ENCODE assay signal across 1 cellular context in genomic region chr2:109612991-109613921, GRCh38.
TF ChIP-seq lines count a peak whose summit lies in the region.

No MANE protein-coding gene starts in this region.

TF ChIP-seq in HepG2, 621 proteins besides CTCF, POLR2A, EP300 and RAD21 (continued from another document and continues in another):
- TF ChIP-seq ZNF564 (CRISPR knock-in tag; IDR thresholded peaks at IDR 0.05) (no peak; the same call in 1 of the 2 replicates), HDAC2 (CRISPR knock-in tag; IDR thresholded peaks at IDR 0.05) (no peak; the same call in 1 of the 2 replicates), KLF9 (CRISPR knock-in tag; IDR thresholded peaks at IDR 0.05; ENCODE audit: low read depth) (no peak), SNAPC2 (CRISPR knock-in tag; IDR thresholded peaks at IDR 0.05) (no peak; the same call in 1 of the 2 replicates), NFAT5 (CRISPR knock-in tag; IDR thresholded peaks at IDR 0.05) (0 out of 2 replicates have a peak, but pooled peaks have one; percentile 47), ZNF546 (CRISPR knock-in tag; conservative IDR thresholded peaks at IDR 0.05) (no peak), HOXD1 (CRISPR knock-in tag; IDR thresholded peaks at IDR 0.05) (0 out of 2 replicates have a peak, but pooled peaks have one; percentile 4), ZNF232 (CRISPR knock-in tag; IDR thresholded peaks at IDR 0.05; ENCODE audit: borderline replicate concordance) (no peak), KLF6 (CRISPR knock-in tag; IDR thresholded peaks at IDR 0.05) (no peak), GRHL1 (CRISPR knock-in tag; conservative IDR thresholded peaks at IDR 0.05) (no peak), ZNF549 (CRISPR knock-in tag; IDR thresholded peaks at IDR 0.05) (no peak), JARID2 (CRISPR knock-in tag; IDR thresholded peaks at IDR 0.05; ENCODE audit: insufficient replicate concordance) (no peak), ISX (CRISPR knock-in tag; conservative IDR thresholded peaks at IDR 0.05) (no peak; the same call in 1 of the 2 replicates), BRF2 (CRISPR knock-in tag; IDR thresholded peaks at IDR 0.05) (no peak; the same call in 1 of the 2 replicates), PRDM10 (CRISPR knock-in tag; IDR thresholded peaks at IDR 0.05; ENCODE audit: low read depth) (no peak), DMAP1 (CRISPR knock-in tag; IDR thresholded peaks at IDR 0.05) (peak; percentile 34; the same call in 1 of the 2 replicates), ZNF501 (CRISPR knock-in tag; IDR thresholded peaks at IDR 0.05) (no peak), MIER2 (CRISPR knock-in tag; IDR thresholded peaks at IDR 0.05) (no peak), ZBTB34 (CRISPR knock-in tag; IDR thresholded peaks at IDR 0.05) (0 out of 2 replicates have a peak, but pooled peaks have one; percentile 33), ZNF235 (CRISPR knock-in tag; IDR thresholded peaks at IDR 0.05; ENCODE audit: borderline replicate concordance) (no peak), ZNF552 (CRISPR knock-in tag; IDR thresholded peaks at IDR 0.05; ENCODE audit: borderline replicate concordance) (no peak), NFKB2 (CRISPR knock-in tag; IDR thresholded peaks at IDR 0.05; ENCODE audit: borderline replicate concordance) (no peak), ZNF441 (CRISPR knock-in tag; IDR thresholded peaks at IDR 0.05; ENCODE audit: borderline replicate concordance) (no peak; the same call in 1 of the 2 replicates), TGIF2 (CRISPR knock-in tag; IDR thresholded peaks at IDR 0.05) (peak; percentile 22; the same call in 1 of the 2 replicates), ZNF124 (CRISPR knock-in tag; IDR thresholded peaks at IDR 0.05) (no peak), HDAC6 (IDR thresholded peaks at IDR 0.05; ENCODE audit: low read depth, low read length) (no peak), AFF4 (CRISPR knock-in tag; IDR thresholded peaks at IDR 0.05) (no peak), ZNF331 (CRISPR knock-in tag; IDR thresholded peaks at IDR 0.05) (no peak; the same call in 1 of the 2 replicates), KDM3A (CRISPR knock-in tag; IDR thresholded peaks at IDR 0.05; ENCODE audit: low read depth) (no peak), RFX3 (CRISPR knock-in tag; IDR thresholded peaks at IDR 0.05) (no peak), SOX6 (IDR thresholded peaks at IDR 0.05) (no peak), SOX6 (CRISPR knock-in tag; IDR thresholded peaks at IDR 0.05) (no peak), TAF15 (IDR thresholded peaks at IDR 0.05; ENCODE audit: low read depth, low read length, poor library complexity, severe bottlenecking) (no peak), NFIC (IDR thresholded peaks at IDR 0.05; ENCODE audit: low read length) (no peak), ZNF326 (CRISPR knock-in tag; IDR thresholded peaks at IDR 0.05; ENCODE audit: borderline replicate concordance) (no peak), NFE2L2 (IDR thresholded peaks at IDR 0.05; ENCODE audit: low read length) (no peak), REL (CRISPR knock-in tag; conservative IDR thresholded peaks at IDR 0.05) (0 out of 2 replicates have a peak, but pooled peaks have one; percentile 46), ZFAT (CRISPR knock-in tag; conservative IDR thresholded peaks at IDR 0.05) (0 out of 2 replicates have a peak, but pooled peaks have one; percentile 22), ZNF609 (CRISPR knock-in tag; IDR thresholded peaks at IDR 0.05; ENCODE audit: borderline replicate concordance) (no peak)
